Comparison of ENCODE assay signal across 8 cellular contexts in the genomic region with DNA sequence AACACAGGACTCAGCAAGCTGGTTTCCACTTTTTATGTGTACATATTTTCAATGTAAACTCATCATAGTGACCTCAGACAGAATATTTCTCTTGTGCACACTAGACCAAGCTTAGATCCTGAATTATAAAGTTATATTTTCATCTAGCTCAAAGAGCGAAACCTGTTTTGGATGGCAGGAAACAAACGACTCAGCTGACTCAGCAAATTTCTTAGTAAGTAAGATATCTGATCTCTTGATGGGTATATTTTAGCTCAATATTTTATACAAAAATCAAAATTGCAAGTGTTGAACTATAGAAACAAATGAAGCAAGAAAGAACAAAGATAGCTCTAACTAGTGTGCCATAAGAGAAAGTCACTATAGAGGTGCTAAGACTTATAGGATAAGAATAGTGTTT.
"Had no signal": no experiment of that assay in that cellular context is flagged by ENCODE, and none has a peak within 500 bp of the region (broad histone marks: within the 10 kb centered on the region; RNA-seq: fewer than 3 reads in every experiment).

No MANE protein-coding gene starts in this region.

- ATAC-seq: HCT116 had no signal

- H3K4me1 Mint-ChIP-seq: IgD-negative memory B cell had no signal

- DNase-seq: GM23248, H7, HFFc6, KG1 had no signal

- H3K36me3 Mint-ChIP-seq: IgD-negative memory B cell had no signal

- H3K36me3 ChIP-seq: HAP-1 had no signal

- H3K4me3 ChIP-seq: GM23248, HAP-1 had no signal

- H3K9me3 ChIP-seq: HAP-1 had no signal

- H3K27ac ChIP-seq: GM23248, HL-60 had no signal

- H3K4me3 Mint-ChIP-seq: HFFc6, IgD-negative memory B cell had no signal

- H3K27ac Mint-ChIP-seq: HFFc6, IgD-negative memory B cell had no signal

- H3K9ac ChIP-seq: GM23248 had no signal

- H2AFZ ChIP-seq: GM23248 had no signal

- H3K27me3 Mint-ChIP-seq: IgD-negative memory B cell had no signal
